Comparison of ENCODE assay signal across 1 cellular context in genomic region chr12:118337194-118337838, GRCh38.
TF ChIP-seq lines count a peak whose summit lies in the region.

No MANE protein-coding gene starts in this region.

TF ChIP-seq in K562, 482 proteins besides CTCF, POLR2A, EP300 and RAD21 (continued from another document):
- no peak for TF ChIP-seq EZH2 (IDR thresholded peaks at IDR 0.05; ENCODE audit: borderline replicate concordance, low read depth, low read length)
